8 cellular contexts compared by ENCODE assay signal in genomic region chr9:129823934-129824601, GRCh38. TPM values are rescaled to one million over a fixed set of nuclear protein-coding genes. Genes with fewer than 3 reads are reported as not detected.
DNase-seq lines count a peak whose midpoint lies in the region; ATAC-seq and TF ChIP-seq lines count a peak whose summit lies in the region.

A gene with protein sequence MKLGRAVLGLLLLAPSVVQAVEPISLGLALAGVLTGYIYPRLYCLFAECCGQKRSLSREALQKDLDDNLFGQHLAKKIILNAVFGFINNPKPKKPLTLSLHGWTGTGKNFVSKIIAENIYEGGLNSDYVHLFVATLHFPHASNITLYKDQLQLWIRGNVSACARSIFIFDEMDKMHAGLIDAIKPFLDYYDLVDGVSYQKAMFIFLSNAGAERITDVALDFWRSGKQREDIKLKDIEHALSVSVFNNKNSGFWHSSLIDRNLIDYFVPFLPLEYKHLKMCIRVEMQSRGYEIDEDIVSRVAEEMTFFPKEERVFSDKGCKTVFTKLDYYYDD (minus strand): TSS chr9:129824136. CDS start chr9:129824085, 51 bp downstream.

- no peaks in the 10 kb centered on the region for H3K27me3 ChIP-seq in A673 (replicated peaks; ENCODE audit: insufficient read depth, low read depth, low read length, poor library complexity)

- TF ChIP-seq CTCF in A673 (conservative IDR thresholded peaks at IDR 0.05; ENCODE audit: low read depth, low read length) (no peak), WTC11 (IDR thresholded peaks at IDR 0.05) (no peak), cardiac fibroblast (IDR thresholded peaks at IDR 0.05; ENCODE audit: low read depth, low read length) (no peak)

- H3K27ac ChIP-seq in A673 (ENCODE audit: low read depth, low read length, poor library complexity, severe bottlenecking), result peak within 1 kb of the TSS; percentile 88

- H3K27ac Mint-ChIP-seq in WTC11 (peak within 1 kb of the TSS; percentile 65), immature natural killer cell (peak within 1 kb of the TSS; percentile 82 to 95 (median 90))

- H3K4me3 ChIP-seq in A673 (ENCODE audit: low read depth, low read length, poor library complexity, severe bottlenecking), result peak within 1 kb of the TSS; percentile 96
- H3K4me3 ChIP-seq in cardiac fibroblast (replicated peaks in 1 of 2; ENCODE audit: low read depth in 2 of 2, low read length in 2 of 2), result peak within 1 kb of the TSS; percentile 68 to 91

- CTCF ChIA-PET in A673 (lab: Charles Lee), result no interaction called here
- CTCF ChIA-PET in WTC11 (lab: Charles Lee), result no interaction called here

- peak; percentile 96 for DNase-seq in A673 (ENCODE audit: low spot score)
- peak; percentile 81 for DNase-seq in NCI-H2227 treated with DMSO at 0.1 percent for 48 hours (lab: John Stamatoyannopoulos, UW)
- peak; percentile 94 for DNase-seq in WTC11 (ENCODE audit: low spot score)
- peak; percentile 96 for DNase-seq in cardiac fibroblast (ENCODE audit: low read depth in 2 of 2)
- peak; percentile 92 to 93 (median 93) for DNase-seq in immature natural killer cell
- DNase-seq in smooth muscle cell of the brain vasculature (ENCODE audit: low read depth, low spot score), result peak; percentile 72

- intact Hi-C loops in A673 (cut with micrococcal nuclease; ENCODE audit: unreplicated experiment), result no loop called here

- peak; percentile 74 for ATAC-seq in GM18870 (IDR thresholded peaks at IDR 0.05; ENCODE audit: unreplicated experiment)
- ATAC-seq in HG03135 (IDR thresholded peaks at IDR 0.05; ENCODE audit: unreplicated experiment), result peak; percentile 85
- peak; percentile 84 for ATAC-seq in WTC11

- H3K36me3 ChIP-seq in A673 (ENCODE audit: insufficient read depth, low read length, poor library complexity, severe bottlenecking), result peaks cover 27% of the 10 kb centered on the region

- peaks cover 23% of the 10 kb centered on the region for H3K36me3 Mint-ChIP-seq in WTC11
- peaks cover 5 to 20% (median 5%) of the 10 kb centered on the region in 3 donors for H3K36me3 Mint-ChIP-seq in immature natural killer cell

- no TSS peak for BruUV-seq in A673 (replicated peaks; lab: Mats Ljungman, UMichigan)

- H3K4me1 Mint-ChIP-seq in WTC11 (peaks cover 9% of the 10 kb centered on the region), immature natural killer cell (peaks cover 14% of the 10 kb centered on the region in 2 donors)

- H3K9me3 Mint-ChIP-seq in WTC11, result no peaks in the 10 kb centered on the region
- H3K9me3 Mint-ChIP-seq in immature natural killer cell, result no peaks in the 10 kb centered on the region

- H3K27me3 Mint-ChIP-seq in WTC11 (ENCODE audit: low read depth) (no peaks in the 10 kb centered on the region), immature natural killer cell (ENCODE audit: low read depth in 3 of 3) (peaks cover 2 to 4% (median 3%) of the 10 kb centered on the region in 3 donors)

- H3K9me3 ChIP-seq in A673 (ENCODE audit: low read depth, low read length, poor library complexity, severe bottlenecking), result no peaks in the 10 kb centered on the region

- no peaks in the 10 kb centered on the region for H3K4me1 ChIP-seq in A673 (ENCODE audit: insufficient read depth, low read length, poor library complexity, severe bottlenecking)

- POLR2A ChIA-PET in A673 (lab: Charles Lee; ENCODE audit: low non-redundant PET) (no interaction called here), WTC11 (lab: Charles Lee) (interaction anchor here (0.6 to 1.4 kb wide), 2 partner anchors 11 to 1235 kb away, joined by 3 to 5 read pairs; partner anchors contain the start of genes C9orf78 and USP20)

- peak within 1 kb of the TSS; percentile 77 for H3K4me3 Mint-ChIP-seq in WTC11
- peak within 1 kb of the TSS; percentile 86 to 90 (median 88) for H3K4me3 Mint-ChIP-seq in immature natural killer cell

TF ChIP-seq in WTC11, 78 proteins besides CTCF, POLR2A, EP300 and RAD21 (continues in another document):
- 0 out of 2 replicates have a peak, but pooled peaks have one; percentile 55 for TF ChIP-seq ESRRA (CRISPR knock-in tag; IDR thresholded peaks at IDR 0.05; ENCODE audit: borderline replicate concordance)
- no peak for TF ChIP-seq KAT7 (CRISPR knock-in tag; IDR thresholded peaks at IDR 0.05; ENCODE audit: borderline replicate concordance)
- TF ChIP-seq, protein P1, sequence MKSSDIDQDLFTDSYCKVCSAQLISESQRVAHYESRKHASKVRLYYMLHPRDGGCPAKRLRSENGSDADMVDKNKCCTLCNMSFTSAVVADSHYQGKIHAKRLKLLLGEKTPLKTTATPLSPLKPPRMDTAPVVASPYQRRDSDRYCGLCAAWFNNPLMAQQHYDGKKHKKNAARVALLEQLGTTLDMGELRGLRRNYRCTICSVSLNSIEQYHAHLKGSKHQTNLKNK (CRISPR knock-in tag; IDR thresholded peaks at IDR 0.05), result no peak
- TF ChIP-seq, protein P2, sequence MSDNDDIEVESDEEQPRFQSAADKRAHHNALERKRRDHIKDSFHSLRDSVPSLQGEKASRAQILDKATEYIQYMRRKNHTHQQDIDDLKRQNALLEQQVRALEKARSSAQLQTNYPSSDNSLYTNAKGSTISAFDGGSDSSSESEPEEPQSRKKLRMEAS (CRISPR knock-in tag; IDR thresholded peaks at IDR 0.05), result peak; percentile 86
- no peak for TF ChIP-seq ZNF317 (CRISPR knock-in tag; IDR thresholded peaks at IDR 0.05; ENCODE audit: borderline replicate concordance, low read depth)
- peak; percentile 68; the same call in 1 of the 2 replicates for TF ChIP-seq NR2C2 (CRISPR knock-in tag; IDR thresholded peaks at IDR 0.05)
- peak; percentile 68; the same call in 1 of the 2 replicates for TF ChIP-seq CREM (CRISPR knock-in tag; IDR thresholded peaks at IDR 0.05)
- TF ChIP-seq ATF1 (CRISPR knock-in tag; IDR thresholded peaks at IDR 0.05), result no peak
- TF ChIP-seq TEAD4 (CRISPR knock-in tag; IDR thresholded peaks at IDR 0.05), result no peak
- TF ChIP-seq, protein P3, sequence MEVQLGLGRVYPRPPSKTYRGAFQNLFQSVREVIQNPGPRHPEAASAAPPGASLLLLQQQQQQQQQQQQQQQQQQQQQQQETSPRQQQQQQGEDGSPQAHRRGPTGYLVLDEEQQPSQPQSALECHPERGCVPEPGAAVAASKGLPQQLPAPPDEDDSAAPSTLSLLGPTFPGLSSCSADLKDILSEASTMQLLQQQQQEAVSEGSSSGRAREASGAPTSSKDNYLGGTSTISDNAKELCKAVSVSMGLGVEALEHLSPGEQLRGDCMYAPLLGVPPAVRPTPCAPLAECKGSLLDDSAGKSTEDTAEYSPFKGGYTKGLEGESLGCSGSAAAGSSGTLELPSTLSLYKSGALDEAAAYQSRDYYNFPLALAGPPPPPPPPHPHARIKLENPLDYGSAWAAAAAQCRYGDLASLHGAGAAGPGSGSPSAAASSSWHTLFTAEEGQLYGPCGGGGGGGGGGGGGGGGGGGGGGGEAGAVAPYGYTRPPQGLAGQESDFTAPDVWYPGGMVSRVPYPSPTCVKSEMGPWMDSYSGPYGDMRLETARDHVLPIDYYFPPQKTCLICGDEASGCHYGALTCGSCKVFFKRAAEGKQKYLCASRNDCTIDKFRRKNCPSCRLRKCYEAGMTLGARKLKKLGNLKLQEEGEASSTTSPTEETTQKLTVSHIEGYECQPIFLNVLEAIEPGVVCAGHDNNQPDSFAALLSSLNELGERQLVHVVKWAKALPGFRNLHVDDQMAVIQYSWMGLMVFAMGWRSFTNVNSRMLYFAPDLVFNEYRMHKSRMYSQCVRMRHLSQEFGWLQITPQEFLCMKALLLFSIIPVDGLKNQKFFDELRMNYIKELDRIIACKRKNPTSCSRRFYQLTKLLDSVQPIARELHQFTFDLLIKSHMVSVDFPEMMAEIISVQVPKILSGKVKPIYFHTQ (CRISPR knock-in tag; IDR thresholded peaks at IDR 0.05), result no peak
- no peak; the same call in 1 of the 2 replicates for TF ChIP-seq ZNF396 (CRISPR knock-in tag; IDR thresholded peaks at IDR 0.05; ENCODE audit: borderline replicate concordance)
- TF ChIP-seq TEAD1 (CRISPR knock-in tag; IDR thresholded peaks at IDR 0.05), result peak; percentile 85
- peak; percentile 70; the same call in 1 of the 2 replicates for TF ChIP-seq ZNF232 (CRISPR knock-in tag; IDR thresholded peaks at IDR 0.05)
- no peak for TF ChIP-seq ZBTB21 (CRISPR knock-in tag; IDR thresholded peaks at IDR 0.05; ENCODE audit: borderline replicate concordance)
- peak; percentile 79; the same call in 1 of the 2 replicates for TF ChIP-seq ETV6 (CRISPR knock-in tag; IDR thresholded peaks at IDR 0.05)
- peak; percentile 76; the same call in 1 of the 2 replicates for TF ChIP-seq NFE2L1 (CRISPR knock-in tag; IDR thresholded peaks at IDR 0.05)
- TF ChIP-seq CDX4 (CRISPR knock-in tag; IDR thresholded peaks at IDR 0.05; ENCODE audit: borderline replicate concordance), result no peak
- peak; percentile 92 for TF ChIP-seq MYBL2 (CRISPR knock-in tag; IDR thresholded peaks at IDR 0.05)
- TF ChIP-seq GABPB1 (CRISPR knock-in tag; IDR thresholded peaks at IDR 0.05), result peak; percentile 87
- TF ChIP-seq, protein P4, sequence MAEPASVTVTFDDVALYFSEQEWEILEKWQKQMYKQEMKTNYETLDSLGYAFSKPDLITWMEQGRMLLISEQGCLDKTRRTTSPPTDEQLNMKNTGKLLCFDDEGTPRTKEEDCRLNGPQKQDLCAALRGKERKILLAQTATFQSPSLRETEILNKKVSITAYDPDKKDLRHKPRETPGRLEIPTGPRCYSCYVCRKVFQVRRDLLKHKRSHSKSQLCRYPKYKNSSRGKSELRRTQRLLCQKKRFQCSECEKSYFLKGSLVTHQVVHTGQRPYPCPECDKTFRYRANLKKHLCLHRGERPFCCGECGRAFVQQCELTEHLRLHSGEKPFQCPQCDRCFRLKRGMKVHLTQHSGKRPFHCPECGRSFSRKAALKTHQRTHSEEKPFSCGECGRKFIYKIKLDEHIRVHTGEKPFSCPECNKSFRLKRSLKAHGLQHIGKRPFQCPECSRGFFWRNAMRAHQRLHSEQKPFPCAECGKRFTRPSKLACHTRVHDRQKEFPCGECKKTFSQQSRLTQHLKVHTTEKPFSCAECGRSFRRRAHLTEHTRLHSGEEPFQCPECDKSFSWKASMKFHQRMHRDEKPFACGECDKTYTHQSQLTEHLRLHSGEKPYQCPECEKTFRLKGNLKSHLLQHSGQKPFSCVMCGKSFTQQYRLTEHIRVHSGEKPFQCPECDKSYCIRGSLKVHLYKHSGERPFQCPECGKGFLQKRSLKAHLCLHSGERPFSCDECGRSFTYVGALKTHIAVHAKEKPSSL (CRISPR knock-in tag; conservative IDR thresholded peaks at IDR 0.05), result no peak

RNA-seq across cellular contexts. Expression of the gene that starts here (rescaled TPM):
- 42.8 and 46.3 TPM in 2 replicates for total RNA-seq in A673 (2021)
- total RNA-seq in WTC11 (2021), result 27.7 to 32.7 TPM (median 28.7 TPM) in 3 replicates
- polyA plus RNA-seq in immature natural killer cell, result 100 to 1,000 TPM in 2 of 3 donors, 10 to 100 TPM in 1; 89.3 to 131 (median 108) TPM

Comparison
In these comparisons a context has a peak if more than half of its experiments do, and no peak if none do; other contexts are left out.
1. Peak in every context shown above with its lines: DNase-seq, ATAC-seq, H3K4me3 ChIP-seq and H3K27ac ChIP-seq.